ENCODE assay signal across 19 cellular contexts in genomic region chr16:64589836-64590235, GRCh38.
DNase-seq lines count a peak whose midpoint lies in the region; ATAC-seq, FAIRE-seq and TF ChIP-seq lines count a peak whose summit lies in the region.
"Had no signal": no experiment of that assay in that cellular context is flagged by ENCODE, and none has a peak within 500 bp of the region (broad histone marks: within the 10 kb centered on the region; RNA-seq: fewer than 3 reads in every experiment).

No MANE protein-coding gene starts in this region.

- H2AFZ ChIP-seq in hepatocyte, result no peak overlapping the region

- no peaks in the 10 kb centered on the region for H3K36me3 ChIP-seq in hepatocyte (replicated peaks; ENCODE audit: insufficient read depth, low read depth)
- H3K36me3 ChIP-seq: adrenal gland, left lung, uterus had no signal

- no peaks in the 10 kb centered on the region for H3K79me2 ChIP-seq in hepatocyte

- 83% methylated on average over 5 of the region's 5 CpGs for WGBS in hepatocyte (ENCODE audit: low lambda C conversion rate, missing lambda C conversion rate)

- H4K20me1 ChIP-seq in hepatocyte (ENCODE audit: insufficient read depth, poor library complexity, severe bottlenecking), result no peaks in the 10 kb centered on the region

- TF ChIP-seq CTCF in AG10803 (conservative IDR thresholded peaks at IDR 0.05; ENCODE audit: low read length) (no peak), epithelial cell of esophagus (IDR thresholded peaks at IDR 0.05; ENCODE audit: insufficient read depth, low read depth, low read length, missing control alignments) (no peak), hepatocyte (IDR thresholded peaks at IDR 0.05; ENCODE audit: poor library complexity) (no peak)

- no peaks in the 10 kb centered on the region for H3K4me1 ChIP-seq in hepatocyte (ENCODE audit: insufficient read depth)
- H3K4me1 ChIP-seq: adrenal gland, left lung, uterus had no signal

- H3K9me2 ChIP-seq in hepatocyte (replicated peaks; ENCODE audit: insufficient read depth), result no peaks in the 10 kb centered on the region

- no peak overlapping the region for H3K4me2 ChIP-seq in hepatocyte

- no peaks in the 10 kb centered on the region for H3K9me3 ChIP-seq in hepatocyte (ENCODE audit: low read depth)
- H3K9me3 ChIP-seq: adrenal gland, left lung, uterus had no signal

- DNase-seq in AG10803 (ENCODE audit: low read depth), result peak; percentile 81
- DNase-seq in M059J (ENCODE audit: low read depth), result peak; percentile 4
- DNase-seq in epithelial cell of esophagus (ENCODE audit: low read depth), result peak; percentile 78
- DNase-seq in myocyte (ENCODE audit: low read depth), result peak; percentile 71
- DNase-seq in hepatocyte (ENCODE audit: low spot score), result no peak
- no peak for DNase-seq in GM19239 (ENCODE audit: insufficient read length, low spot score)
- no peak for DNase-seq in ureter (ENCODE audit: low spot score)
- DNase-seq: activated B cell treated with CpG ODN at 0.5 μM for 24 hours; activated CD8-positive, alpha-beta memory T cell treated with anti-CD3 and anti-CD28 coated beads for 24 hours; adrenal gland; AML-193; Calu3; hypothalamus; left lung; MV-4-11; stimulated activated naive CD8-positive, alpha-beta T cell treated with anti-CD3 and anti-CD28 coated beads, Interleukin-15, Interleukin-2, amounts not matched to agents 100 U/mL and 50 U/mL, for 24 hours; uterus had no signal

- no peak overlapping the region for H3K27ac ChIP-seq in hepatocyte
- H3K27ac ChIP-seq: adrenal gland, left lung, uterus had no signal

- ATAC-seq in HG03159 (IDR thresholded peaks at IDR 0.05; ENCODE audit: unreplicated experiment), result no peak
- ATAC-seq: left lung; stimulated activated naive CD8-positive, alpha-beta T cell treated with anti-CD3 and anti-CD28 coated beads, Interleukin-15, Interleukin-2, amounts not matched to agents 100 U/mL and 50 U/mL, for 24 hours had no signal

- FAIRE-seq in GM19239 (lab: Jason Lieb, UNC), result no peak
- FAIRE-seq: GM18507 had no signal

- H3K27me3 ChIP-seq in hepatocyte, result no peaks in the 10 kb centered on the region
- H3K27me3 ChIP-seq: adrenal gland, left lung, uterus had no signal

- H3K4me3 ChIP-seq in AG10803 (ENCODE audit: low read length), result no peak overlapping the region
- H3K4me3 ChIP-seq in epithelial cell of esophagus (ENCODE audit: low read length), result no peak overlapping the region
- no peak overlapping the region for H3K4me3 ChIP-seq in hepatocyte
- H3K4me3 ChIP-seq: adrenal gland, left lung, uterus had no signal

Comparison
In these comparisons a context has a peak if more than half of its experiments do, and no peak if none do; other contexts are left out.
1. DNase-seq: peak in AG10803 (single experiment), M059J (single experiment), epithelial cell of esophagus (single experiment) and myocyte (single experiment); none in hepatocyte (single experiment), GM19239 (single experiment) and ureter (single experiment).